ENCODE assay signal across 17 cellular contexts in the genomic region with DNA sequence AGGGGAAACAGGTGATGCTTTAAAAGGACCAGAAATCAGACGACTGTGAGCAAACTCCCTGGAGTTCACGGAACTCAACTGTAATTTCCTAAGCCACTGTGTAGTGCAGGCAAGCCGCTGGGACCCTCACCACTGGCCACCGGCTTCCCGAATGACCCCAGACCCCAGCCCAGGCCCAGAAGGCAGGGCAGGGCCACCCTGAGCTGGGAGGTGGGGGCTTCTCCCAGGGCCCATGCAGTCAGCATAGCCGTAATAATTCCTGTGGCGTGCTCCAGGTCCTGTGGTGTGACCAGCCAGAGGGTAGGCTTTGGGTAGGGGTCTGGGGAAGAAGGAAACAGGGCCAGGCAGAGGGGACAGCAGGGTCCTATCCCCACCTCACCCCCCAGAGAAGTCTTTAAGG.
"Had no signal": no experiment of that assay in that cellular context is flagged by ENCODE, and none has a peak within 500 bp of the region (broad histone marks: within the 10 kb centered on the region; RNA-seq: fewer than 3 reads in every experiment).

No MANE protein-coding gene starts in this region.

- H3K9me3 Mint-ChIP-seq: activated B cell treated with CpG ODN at 0.5 μM for 24 hours; activated CD4-positive, alpha-beta T cell treated with anti-CD3 and anti-CD28 coated beads, Interleukin-2, amount 10 ng/mL, durations not matched to agents 7 days and 5 days; central memory CD8-positive, alpha-beta T cell; T-helper 1 cell treated with Interleukin-12 subunit alpha and Interleukin-12 subunit beta and Interleukin-4 antibody, amounts not matched to agents 30 μg/mL and 1 μg/mL, for 36 hours had no signal

- H3K9me3 ChIP-seq: gastrocnemius medialis, heart right ventricle, left ventricle myocardium inferior, testis had no signal

- DNase-seq: activated B cell treated with CpG ODN at 0.5 μM for 24 hours; activated CD4-positive, alpha-beta T cell treated with anti-CD3 and anti-CD28 coated beads, Interleukin-2, amount 10 ng/mL, durations not matched to agents 7 days and 5 days; activated gamma-delta T cell; activated T-cell treated with anti-CD3 and anti-CD28 coated beads for 4 hours; effector memory CD4-positive, alpha-beta T cell; heart right ventricle; stimulated activated CD4-positive, alpha-beta T cell treated with anti-CD3 and anti-CD28 coated beads, Interleukin-1b, Interleukin-23, amount 100 ng/mL, for 48 hours; stimulated activated naive CD8-positive, alpha-beta T cell treated with anti-CD3 and anti-CD28 coated beads, Interleukin-15, Interleukin-2, amounts not matched to agents 100 U/mL and 50 U/mL, for 24 hours; testis had no signal

- H3K27me3 Mint-ChIP-seq: activated B cell treated with CpG ODN at 0.5 μM for 24 hours; activated CD4-positive, alpha-beta T cell treated with anti-CD3 and anti-CD28 coated beads, Interleukin-2, amount 10 ng/mL, durations not matched to agents 7 days and 5 days; central memory CD8-positive, alpha-beta T cell had no signal

- H3K27ac ChIP-seq: epithelial cell of prostate, gastrocnemius medialis, heart right ventricle, left ventricle myocardium inferior, testis had no signal

- H3K4me2 ChIP-seq: smooth muscle cell had no signal

- H3K4me3 ChIP-seq: gastrocnemius medialis, heart right ventricle, left ventricle myocardium inferior, smooth muscle cell, testis had no signal

- H3K4me3 Mint-ChIP-seq: activated B cell treated with CpG ODN at 0.5 μM for 24 hours; activated CD4-positive, alpha-beta T cell treated with anti-CD3 and anti-CD28 coated beads, Interleukin-2, amount 10 ng/mL, durations not matched to agents 7 days and 5 days; central memory CD8-positive, alpha-beta T cell; T-helper 1 cell treated with Interleukin-12 subunit alpha and Interleukin-12 subunit beta and Interleukin-4 antibody, amounts not matched to agents 30 μg/mL and 1 μg/mL, for 36 hours had no signal

- H3K27ac Mint-ChIP-seq: activated B cell treated with CpG ODN at 0.5 μM for 24 hours; T-helper 1 cell treated with Interleukin-12 subunit alpha and Interleukin-12 subunit beta and Interleukin-4 antibody, amounts not matched to agents 30 μg/mL and 1 μg/mL, for 36 hours had no signal

- ATAC-seq: gastrocnemius medialis; heart right ventricle; right cardiac atrium; SK-N-SH treated with all-trans-retinoic acid at 6 μM for 48 hours; stimulated activated naive CD8-positive, alpha-beta T cell treated with anti-CD3 and anti-CD28 coated beads, Interleukin-15, Interleukin-2, amounts not matched to agents 100 U/mL and 50 U/mL, for 24 hours had no signal

- H3K36me3 ChIP-seq: gastrocnemius medialis, heart right ventricle, left ventricle myocardium inferior had no signal

- H3K27me3 ChIP-seq: testis had no signal
